8 cellular contexts compared by ENCODE assay signal in the genomic region with DNA sequence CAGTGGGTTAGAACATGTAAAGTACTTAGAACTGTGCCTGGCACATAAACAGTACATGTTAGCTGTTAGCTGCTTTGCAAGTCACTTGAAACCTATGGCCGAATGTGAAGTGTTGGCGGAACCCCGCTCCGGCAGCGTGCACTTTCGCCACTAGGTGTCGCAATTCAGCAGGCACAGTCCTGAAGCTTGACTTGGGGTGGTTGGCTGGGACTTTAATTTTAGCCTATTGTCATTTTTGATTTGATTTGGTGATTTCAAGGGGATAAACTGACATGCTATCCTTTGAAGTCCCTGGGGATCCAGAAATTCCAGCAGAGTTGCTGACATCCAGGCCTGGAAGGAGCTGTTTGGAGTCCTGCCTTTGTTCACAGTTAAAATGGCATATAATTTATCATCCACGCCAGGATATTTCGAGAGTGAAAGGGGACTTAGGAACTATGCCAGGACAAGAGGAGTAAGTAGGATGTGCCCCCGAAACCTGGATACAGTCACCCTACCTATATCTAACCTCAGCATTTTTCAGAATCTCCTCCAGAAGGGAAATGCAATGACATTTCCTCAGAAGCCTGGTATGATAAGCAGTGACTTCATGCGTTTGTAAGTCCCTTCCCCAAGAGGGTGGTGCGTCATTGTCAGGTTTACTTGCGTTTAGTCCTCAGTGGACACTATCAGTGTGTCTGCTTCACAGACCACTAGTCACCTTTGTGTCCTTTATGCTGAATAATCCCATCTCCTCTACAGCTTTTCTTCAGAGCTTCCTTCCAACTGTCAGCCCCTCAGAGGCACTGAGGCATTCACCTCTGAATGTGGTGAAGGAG. TPM values are rescaled to one million over a fixed set of nuclear protein-coding genes. Genes with fewer than 3 reads are reported as not detected.
DNase-seq lines count a peak whose midpoint lies in the region; ATAC-seq, FAIRE-seq and TF ChIP-seq lines count a peak whose summit lies in the region.

No MANE protein-coding gene starts in this region.

- peaks cover 5% of the 10 kb centered on the region for H3K4me1 ChIP-seq in CD8-positive, alpha-beta memory T cell (ENCODE audit: insufficient read depth, low read length)
- H3K4me1 ChIP-seq in HAP-1 (peaks cover 11% of the 10 kb centered on the region), kidney (ENCODE audit: control insufficient read depth in 1 of 2, insufficient read depth in 1 of 2, low read depth in 1 of 2, low read length in 2 of 2) (peaks cover 15 to 24% of the 10 kb centered on the region in 2 donors)

- peaks cover 9 to 17% of the 10 kb centered on the region in 2 donors for H3K27me3 Mint-ChIP-seq in CD8-positive, alpha-beta memory T cell

- DNase-seq in CD8-positive, alpha-beta memory T cell, result peak; percentile 67 to 83 (median 70)
- DNase-seq in HAP-1 (ENCODE audit: low spot score in 2 of 2) (peak; percentile 69 to 91), NCI-H2227 treated with DMSO at 0.1 percent for 48 hours (lab: John Stamatoyannopoulos, UW) (peak; percentile 75), cardiac fibroblast (ENCODE audit: low read depth in 2 of 2) (peak; percentile 91 to 92), kidney (peak; percentile 90)
- peak; percentile 70 for DNase-seq in activated CD4-positive, CD25-positive, alpha-beta regulatory T cell treated with anti-CD3 and anti-CD28 coated beads, Interleukin-2, amount 50 U/mL, for 16 hours (ENCODE audit: low read depth, low spot score)
- peak; percentile 76 to 84 for DNase-seq in stimulated activated CD4-positive, alpha-beta T cell treated with anti-CD3 and anti-CD28 coated beads, Interleukin-1b, Interleukin-23, amount 100 ng/mL, for 4 hours (ENCODE audit: low read depth in 2 of 2)

- peak; percentile 50 for FAIRE-seq in kidney (lab: Jason Lieb, UNC)

- peaks cover 5% of the 10 kb centered on the region for H3K27me3 ChIP-seq in CD8-positive, alpha-beta memory T cell (ENCODE audit: insufficient read depth, low read length, poor library complexity, severe bottlenecking)
- no peaks in the 10 kb centered on the region for H3K27me3 ChIP-seq in HAP-1 (ENCODE audit: low read depth)

- no peak overlapping the region for H3K27ac ChIP-seq in CD8-positive, alpha-beta memory T cell (ENCODE audit: low read depth, low read length)
- peak overlapping the region in 1 of 2 donors; percentile 29 for H3K27ac ChIP-seq in kidney (ENCODE audit: low read depth in 2 of 2, low read length in 2 of 2)

- CTCF ChIA-PET in CD8-positive, alpha-beta memory T cell (lab: Charles Lee), result interaction anchor here (0.7 to 6.6 kb wide), 12 partner anchors 9 to 205 kb away, joined by 3 to 52 read pairs (median 4); no protein-coding TSS in a partner anchor

- H3K36me3 ChIP-seq in CD8-positive, alpha-beta memory T cell (ENCODE audit: insufficient read depth, low read length), result no peaks in the 10 kb centered on the region
- no peaks in the 10 kb centered on the region for H3K36me3 ChIP-seq in HAP-1 (replicated peaks)
- H3K36me3 ChIP-seq in kidney (ENCODE audit: control insufficient read depth in 1 of 2, insufficient read depth in 2 of 2, low read length in 2 of 2), result no peaks in the 10 kb centered on the region

- in situ Hi-C loops in HAP-1 (cut with MboI; ENCODE audit: low sequenced_read_pairs), result loop anchor here (5.0 kb wide), 1 partner anchor 204 kb away; no protein-coding TSS in a partner anchor

- H3K4me1 Mint-ChIP-seq in CD8-positive, alpha-beta memory T cell, result peaks cover 10 to 28% (median 13%) of the 10 kb centered on the region in 3 donors

- intact Hi-C loops in kidney (cut with DNase I), result loop anchor here (10.0 kb wide), 1 partner anchor 201 kb away; no protein-coding TSS in a partner anchor

- no peak overlapping the region for H3K27ac Mint-ChIP-seq in CD8-positive, alpha-beta memory T cell

- no peak for TF ChIP-seq POLR2A in GM18505 (IDR thresholded peaks at IDR 0.05; ENCODE audit: borderline replicate concordance, extremely low read depth, insufficient read depth, insufficient read length)

- peak; percentile 98 for TF ChIP-seq CTCF in cardiac fibroblast (IDR thresholded peaks at IDR 0.05; ENCODE audit: low read depth, low read length)
- TF ChIP-seq CTCF in kidney (IDR thresholded peaks at IDR 0.05; ENCODE audit: borderline replicate concordance, extremely low read depth, insufficient read depth), result peak; percentile 99

- no peak overlapping the region for H3K4me3 ChIP-seq in CD8-positive, alpha-beta memory T cell (ENCODE audit: low read length)
- H3K4me3 ChIP-seq in HAP-1 (no peak overlapping the region), cardiac fibroblast (replicated peaks in 1 of 2; ENCODE audit: low read depth in 2 of 2, low read length in 2 of 2) (no peak overlapping the region), kidney (ENCODE audit: low read length in 2 of 2) (no peak overlapping the region)

- H3K36me3 Mint-ChIP-seq in CD8-positive, alpha-beta memory T cell, result peaks cover 0 to 2% (median 0%) of the 10 kb centered on the region in 3 donors

- ATAC-seq in GM18505 (IDR thresholded peaks at IDR 0.05; ENCODE audit: unreplicated experiment), result no peak

- H3K9me3 ChIP-seq in CD8-positive, alpha-beta memory T cell (ENCODE audit: low read length), result no peaks in the 10 kb centered on the region
- H3K9me3 ChIP-seq in HAP-1 (no peaks in the 10 kb centered on the region), kidney (ENCODE audit: control insufficient read depth in 1 of 2, low read length in 2 of 2) (no peaks in the 10 kb centered on the region)

- no peaks in the 10 kb centered on the region for H3K9me3 Mint-ChIP-seq in CD8-positive, alpha-beta memory T cell

- POLR2A ChIA-PET in CD8-positive, alpha-beta memory T cell (lab: Charles Lee), result no interaction called here

- peak overlapping the region in 1 of 2 donors; percentile 4 for H3K9ac ChIP-seq in kidney (ENCODE audit: low read length in 2 of 2)

- H3K4me3 Mint-ChIP-seq in CD8-positive, alpha-beta memory T cell, result peak overlapping the region in 2 of 7 donors; percentile 59 to 85

RNA-seq across cellular contexts. Expression of gene TSPAN9, which starts 3.5 kb away (rescaled TPM):
- under 1 TPM; 0.33 to 0.79 TPM for total RNA-seq in CD8-positive, alpha-beta memory T cell
- not detected for polyA plus RNA-seq in CD8-positive, alpha-beta memory T cell
- 81.6 TPM for total RNA-seq in kidney
- 62.4 TPM for polyA plus RNA-seq in kidney (ENCODE audit: insufficient read depth, low read depth, low replicate concordance)

Comparison
In these comparisons a context has a peak if more than half of its experiments do, and no peak if none do; other contexts are left out.
1. RNA of gene TSPAN9, which starts 3.5 kb away (total RNA-seq): 81.6 TPM in kidney (single experiment); 0.33 to 0.79 TPM in CD8-positive, alpha-beta memory T cell; every median in the first group is over 10 times any median in the second.
2. Peak in every context shown above with its lines, with median percentiles within 50 percentile points of each other: DNase-seq.